8 cellular contexts compared by ENCODE assay signal in the genomic region with DNA sequence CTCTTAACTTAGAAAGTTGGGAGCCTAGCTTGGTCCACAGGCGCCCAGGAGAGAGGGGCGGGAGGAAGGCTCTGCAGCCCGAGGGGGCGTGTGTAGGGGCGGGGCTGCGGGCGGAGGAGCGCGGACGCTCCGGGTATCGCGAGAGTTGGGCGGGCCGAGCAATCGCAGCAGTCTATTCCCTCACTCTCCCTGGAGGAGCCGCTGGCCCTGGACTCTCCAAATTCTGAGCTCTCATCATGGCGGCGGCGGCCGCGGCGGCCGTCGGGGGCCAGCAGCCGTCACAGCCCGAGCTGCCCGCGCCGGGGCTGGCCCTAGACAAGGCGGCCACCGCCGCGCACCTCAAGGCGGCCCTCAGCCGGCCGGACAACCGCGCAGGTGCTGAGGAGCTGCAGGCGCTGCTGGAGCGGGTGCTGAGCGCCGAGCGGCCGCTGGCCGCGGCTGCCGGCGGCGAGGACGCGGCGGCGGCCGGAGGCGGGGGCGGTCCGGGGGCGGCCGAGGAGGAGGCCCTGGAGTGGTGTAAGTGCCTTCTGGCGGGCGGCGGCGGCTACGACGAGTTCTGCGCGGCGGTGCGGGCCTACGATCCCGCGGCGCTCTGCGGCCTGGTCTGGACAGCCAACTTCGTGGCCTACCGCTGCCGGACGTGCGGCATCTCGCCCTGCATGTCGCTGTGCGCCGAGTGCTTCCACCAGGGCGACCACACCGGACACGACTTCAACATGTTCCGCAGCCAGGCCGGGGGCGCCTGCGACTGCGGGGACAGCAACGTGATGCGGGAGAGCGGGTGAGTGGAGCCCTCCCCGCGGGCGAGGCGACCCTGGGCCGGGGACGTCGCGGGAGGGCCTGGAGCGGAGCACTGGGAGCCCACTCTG. TPM values are rescaled to one million over a fixed set of nuclear protein-coding genes. Genes with fewer than 3 reads are reported as not detected.
DNase-seq lines count a peak whose midpoint lies in the region; ATAC-seq, FAIRE-seq and TF ChIP-seq lines count a peak whose summit lies in the region.

A gene with protein sequence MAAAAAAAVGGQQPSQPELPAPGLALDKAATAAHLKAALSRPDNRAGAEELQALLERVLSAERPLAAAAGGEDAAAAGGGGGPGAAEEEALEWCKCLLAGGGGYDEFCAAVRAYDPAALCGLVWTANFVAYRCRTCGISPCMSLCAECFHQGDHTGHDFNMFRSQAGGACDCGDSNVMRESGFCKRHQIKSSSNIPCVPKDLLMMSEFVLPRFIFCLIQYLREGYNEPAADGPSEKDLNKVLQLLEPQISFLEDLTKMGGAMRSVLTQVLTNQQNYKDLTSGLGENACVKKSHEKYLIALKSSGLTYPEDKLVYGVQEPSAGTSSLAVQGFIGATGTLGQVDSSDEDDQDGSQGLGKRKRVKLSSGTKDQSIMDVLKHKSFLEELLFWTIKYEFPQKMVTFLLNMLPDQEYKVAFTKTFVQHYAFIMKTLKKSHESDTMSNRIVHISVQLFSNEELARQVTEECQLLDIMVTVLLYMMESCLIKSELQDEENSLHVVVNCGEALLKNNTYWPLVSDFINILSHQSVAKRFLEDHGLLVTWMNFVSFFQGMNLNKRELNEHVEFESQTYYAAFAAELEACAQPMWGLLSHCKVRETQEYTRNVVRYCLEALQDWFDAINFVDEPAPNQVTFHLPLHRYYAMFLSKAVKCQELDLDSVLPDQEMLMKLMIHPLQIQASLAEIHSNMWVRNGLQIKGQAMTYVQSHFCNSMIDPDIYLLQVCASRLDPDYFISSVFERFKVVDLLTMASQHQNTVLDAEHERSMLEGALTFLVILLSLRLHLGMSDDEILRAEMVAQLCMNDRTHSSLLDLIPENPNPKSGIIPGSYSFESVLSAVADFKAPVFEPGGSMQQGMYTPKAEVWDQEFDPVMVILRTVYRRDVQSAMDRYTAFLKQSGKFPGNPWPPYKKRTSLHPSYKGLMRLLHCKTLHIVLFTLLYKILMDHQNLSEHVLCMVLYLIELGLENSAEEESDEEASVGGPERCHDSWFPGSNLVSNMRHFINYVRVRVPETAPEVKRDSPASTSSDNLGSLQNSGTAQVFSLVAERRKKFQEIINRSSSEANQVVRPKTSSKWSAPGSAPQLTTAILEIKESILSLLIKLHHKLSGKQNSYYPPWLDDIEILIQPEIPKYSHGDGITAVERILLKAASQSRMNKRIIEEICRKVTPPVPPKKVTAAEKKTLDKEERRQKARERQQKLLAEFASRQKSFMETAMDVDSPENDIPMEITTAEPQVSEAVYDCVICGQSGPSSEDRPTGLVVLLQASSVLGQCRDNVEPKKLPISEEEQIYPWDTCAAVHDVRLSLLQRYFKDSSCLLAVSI (N-terminal part only) (plus strand): TSS at position 183 of the 869 bp plus-strand sequence. CDS start 54 bp downstream, at position 237.

- WGBS in adrenal gland, 4 donors, result 0 to 1% (median 0%) methylated on average over 17 to 104 of the region's 104 CpGs
- 0% methylated on average over 72 to 104 of the region's 104 CpGs for WGBS in heart left ventricle, 4 donors

- peaks cover 14 to 60% of the 10 kb centered on the region in 2 donors for H3K4me1 ChIP-seq in adrenal gland (replicated peaks in 1 of 2)
- H3K4me1 ChIP-seq in heart left ventricle, result peaks cover 0 to 68% (median 47%) of the 10 kb centered on the region in 12 donors

- H3K27ac ChIP-seq in adrenal gland, result peak within 1 kb of the TSS in 4 of 5 donors; percentile 79 to 95 (median 88)
- peak within 1 kb of the TSS; percentile 87 to 96 (median 92) for H3K27ac ChIP-seq in heart left ventricle

- FAIRE-seq in GM12891 (lab: Jason Lieb, UNC), result peak; percentile 74

- no peaks in the 10 kb centered on the region for H3K9me3 Mint-ChIP-seq in type B pancreatic cell

- peak within 1 kb of the TSS; percentile 100 for H3K4me3 Mint-ChIP-seq in type B pancreatic cell

- peak within 1 kb of the TSS; percentile 96 for H3K27ac Mint-ChIP-seq in type B pancreatic cell

- intact Hi-C loops in adrenal gland (cut with DNase I), result loop anchor here (5.0 to 10.0 kb wide), 3 partner anchors 57 to 100 kb away; no protein-coding TSS in a partner anchor
- intact Hi-C loops in heart left ventricle (cut with DNase I), result loop anchor here in 7 of 10 donors (2.0 to 10.0 kb wide), 4 partner anchors 47 to 100 kb away; no protein-coding TSS in a partner anchor
- intact Hi-C loops in posterior cingulate gyrus (cut with DNase I), result no loop called here

- peak; percentile 89 for DNase-seq in GM12891 (ENCODE audit: insufficient read length, low spot score)
- peak; percentile 91 for DNase-seq in NCI-H1436 (lab: John Stamatoyannopoulos, UW)
- DNase-seq in T-helper 1 cell, result peak; percentile 83 to 90 (median 88)
- peak; percentile 93 to 96 (median 95) for DNase-seq in adrenal gland
- DNase-seq in heart left ventricle, result peak; percentile 95 to 97 (median 96)
- DNase-seq in posterior cingulate gyrus, result peak; percentile 88 to 99 (median 93)
- peak; percentile 94 for DNase-seq in type B pancreatic cell (ENCODE audit: extremely low spot score, unreplicated experiment)

- TF ChIP-seq POLR2A in GM12891 (IDR thresholded peaks at IDR 0.05; ENCODE audit: low read depth, low read length) (peak; percentile 81), adrenal gland (IDR thresholded peaks at IDR 0.05) (peak; percentile 93), heart left ventricle (IDR thresholded peaks at IDR 0.05) (peak in 1 of 2 donors; percentile 88)

- TF ChIP-seq CTCF in adrenal gland (IDR thresholded peaks at IDR 0.05) (peak in 2 of 6 experiments; percentile 16 to 24), heart left ventricle (IDR thresholded peaks at IDR 0.05) (peak in 1 of 12 donors; percentile 8), type B pancreatic cell (conservative IDR thresholded peaks at IDR 0.05) (peak; percentile 15)

- peak; percentile 81 for ATAC-seq in HG02759 (IDR thresholded peaks at IDR 0.05; ENCODE audit: unreplicated experiment)
- peak; percentile 91 to 95 (median 94) for ATAC-seq in heart left ventricle

- no peaks in the 10 kb centered on the region for H3K27me3 Mint-ChIP-seq in type B pancreatic cell

- peaks cover 38% of the 10 kb centered on the region for H3K4me1 Mint-ChIP-seq in type B pancreatic cell (ENCODE audit: unreplicated experiment)

- H3K36me3 ChIP-seq in adrenal gland (replicated peaks in 1 of 2), result no peaks in the 10 kb centered on the region
- peaks cover 0 to 4% (median 0%) of the 10 kb centered on the region in 9 donors for H3K36me3 ChIP-seq in heart left ventricle

- H3K9me3 ChIP-seq in adrenal gland (replicated peaks in 1 of 3) (no peaks in the 10 kb centered on the region), heart left ventricle (no peaks in the 10 kb centered on the region)

- peak within 1 kb of the TSS; percentile 72 to 86 (median 82) for H3K4me3 ChIP-seq in adrenal gland
- H3K4me3 ChIP-seq in heart left ventricle, result peak within 1 kb of the TSS; percentile 76 to 98 (median 92)

- no peaks in the 10 kb centered on the region for H3K27me3 ChIP-seq in adrenal gland
- no peaks in the 10 kb centered on the region for H3K27me3 ChIP-seq in heart left ventricle

- H3K36me3 Mint-ChIP-seq in type B pancreatic cell, result peaks cover 10% of the 10 kb centered on the region

TF ChIP-seq in GM12891, 5 proteins besides CTCF, POLR2A, EP300 and RAD21:
- peak; percentile 91 for TF ChIP-seq TAF1 (IDR thresholded peaks at IDR 0.05; ENCODE audit: low read depth, low read length)
- TF ChIP-seq POU2F2 (IDR thresholded peaks at IDR 0.05; ENCODE audit: low read depth, low read length), result no peak
- peak; percentile 64; the same call in 1 of the 2 replicates for TF ChIP-seq POLR2AphosphoS5 (IDR thresholded peaks at IDR 0.05; ENCODE audit: low read depth, low read length)
- no peak for TF ChIP-seq PAX5 (IDR thresholded peaks at IDR 0.05; ENCODE audit: insufficient read depth, low read length, severe bottlenecking)

RNA-seq across cellular contexts. Expression of the gene that starts here (rescaled TPM):
- polyA plus RNA-seq in GM12891 (2012; ENCODE audit: low read depth, missing spikeins), result 5.0 TPM
- total RNA-seq in adrenal gland, result 10 to 100 TPM; 33.9 to 85.7 (median 62.8) TPM
- 10 to 100 TPM; 25.5 to 78.0 (median 26.3) TPM for polyA plus RNA-seq in adrenal gland
- 100 to 1,000 TPM in 7 of 9 donors, 10 to 100 TPM in 2; 91.6 to 137 (median 107) TPM for total RNA-seq in heart left ventricle
- polyA plus RNA-seq in heart left ventricle, result 10 to 100 TPM; 34.8 to 41.2 TPM
- total RNA-seq in type B pancreatic cell (ENCODE audit: low replicate concordance), result 32.5 and 34.4 TPM in 2 replicates

Comparison
In these comparisons a context has a peak if more than half of its experiments do, and no peak if none do; other contexts are left out.
1. Peak in every context shown above with its lines: DNase-seq, ATAC-seq, H3K4me3 ChIP-seq and H3K27ac ChIP-seq.